Comparison of ENCODE assay signal across 22 cellular contexts in genomic region chr21:20729376-20729775, GRCh38.
DNase-seq lines count a peak whose midpoint lies in the region; ATAC-seq and TF ChIP-seq lines count a peak whose summit lies in the region.
"Had no signal": no experiment of that assay in that cellular context is flagged by ENCODE, and none has a peak within 500 bp of the region (broad histone marks: within the 10 kb centered on the region; RNA-seq: fewer than 3 reads in every experiment).

No MANE protein-coding gene starts in this region.

- H3K9me3 Mint-ChIP-seq in immature natural killer cell: peaks cover 10 to 42% (median 16%) of the 10 kb centered on the region in 6 donors
- H3K9me3 Mint-ChIP-seq: H9 had no signal

- no peaks in the 10 kb centered on the region for H3F3A ChIP-seq in PC-3 (ENCODE audit: low read length, unreplicated experiment)

- DNase-seq in AG08395 (ENCODE audit: low spot score): peak; percentile 12
- peak; percentile 43 for DNase-seq in PC-3
- DNase-seq in astrocyte of the spinal cord (ENCODE audit: low read depth, low spot score): peak; percentile 34
- DNase-seq in fibroblast of pulmonary artery (ENCODE audit: low read depth): peak; percentile 1
- DNase-seq in GM10266 (ENCODE audit: extremely low spot score): no peak
- no peak for DNase-seq in immature natural killer cell
- no peak for DNase-seq in SK-N-DZ (ENCODE audit: low spot score)
- DNase-seq: DMS53, GF-D8, H9, MV-4-11, NCI-H1694, NCI-H2081 treated with DMSO at 0.1 percent for 48 hours, NCI-H2171 treated with DMSO at 0.1 percent for 48 hours, NCI-H446, NCI-H526, OCI-M1, SHP77 treated with DMSO at 0.1 percent for 48 hours had no signal

- in situ Hi-C loops in astrocyte of the spinal cord (cut with HindIII; ENCODE audit: low sequenced_read_pairs): no loop called here

- H3K9me2 ChIP-seq in PC-3 (replicated peaks; ENCODE audit: low read length): no peaks in the 10 kb centered on the region

- H3K27me3 Mint-ChIP-seq in immature natural killer cell (ENCODE audit: low read depth in 3 of 3): no peaks in the 10 kb centered on the region
- H3K27me3 Mint-ChIP-seq: B cell, IgD-negative memory B cell had no signal

- 0 out of 2 replicates have a peak, but pooled peaks cover 4% of the 10 kb centered on the region for H3K9me3 ChIP-seq in PC-3 (ENCODE audit: low read length)

- ATAC-seq in PC-3 (peak; percentile 29; the same call in 1 of the 2 replicates), HG02884 (IDR thresholded peaks at IDR 0.05; ENCODE audit: unreplicated experiment) (no peak)

- no peak overlapping the region for H3K4me3 ChIP-seq in PC-3 (ENCODE audit: low read length)
- no peak overlapping the region for H3K4me3 ChIP-seq in astrocyte of the spinal cord (ENCODE audit: low read depth, low read length)
- H3K4me3 ChIP-seq in fibroblast of pulmonary artery (replicated peaks; ENCODE audit: low read depth, low read length): no peak overlapping the region

- CTCF ChIA-PET in PC-3 (lab: Charles Lee): no interaction called here

- TF ChIP-seq CTCF in PC-3 (conservative IDR thresholded peaks at IDR 0.05; ENCODE audit: low read depth, low read length): no peak
- TF ChIP-seq CTCF in astrocyte of the spinal cord (IDR thresholded peaks at IDR 0.05; ENCODE audit: low read depth, low read length): no peak
- TF ChIP-seq CTCF in fibroblast of pulmonary artery (IDR thresholded peaks at IDR 0.05; ENCODE audit: low read length, missing control alignments): no peak
- no peak for TF ChIP-seq CTCF in GM10266 (IDR thresholded peaks at IDR 0.05; ENCODE audit: control insufficient read depth, insufficient read depth, low read depth, missing control alignments)

- no peak overlapping the region for H3K9ac ChIP-seq in PC-3 (ENCODE audit: low read length)

- POLR2A ChIA-PET in PC-3 (lab: Charles Lee; ENCODE audit: unreplicated experiment): no interaction called here

- H2AFZ ChIP-seq in PC-3 (ENCODE audit: low read length): no peak overlapping the region

- H3K27ac ChIP-seq in PC-3 (ENCODE audit: low read length): no peak overlapping the region

- H3K27ac Mint-ChIP-seq in immature natural killer cell: no peak overlapping the region
- H3K27ac Mint-ChIP-seq: B cell, CD14-positive monocyte, H9, IgD-negative memory B cell had no signal

- no peaks in the 10 kb centered on the region for H3K79me2 ChIP-seq in PC-3 (ENCODE audit: low read length)

- H3K36me3 Mint-ChIP-seq in immature natural killer cell: no peaks in the 10 kb centered on the region
- H3K36me3 Mint-ChIP-seq: CD14-positive monocyte, IgD-negative memory B cell had no signal

- H3K27me3 ChIP-seq in PC-3 (ENCODE audit: low read length): no peaks in the 10 kb centered on the region

- no peak overlapping the region for H3K4me3 Mint-ChIP-seq in immature natural killer cell
- H3K4me3 Mint-ChIP-seq: B cell, CD14-positive monocyte, H9, IgD-negative memory B cell had no signal

- H3K4me1 Mint-ChIP-seq in immature natural killer cell: no peaks in the 10 kb centered on the region
- H3K4me1 Mint-ChIP-seq: B cell, CD14-positive monocyte, IgD-negative memory B cell had no signal

- no peaks in the 10 kb centered on the region for H3K36me3 ChIP-seq in PC-3 (ENCODE audit: low read depth, low read length)

- H4K20me1 ChIP-seq in PC-3 (ENCODE audit: low read length): no peaks in the 10 kb centered on the region

- H3K4me2 ChIP-seq in PC-3 (ENCODE audit: low read length): no peak overlapping the region

- no TSS peak for BruUV-seq in PC-3 (replicated peaks; lab: Mats Ljungman, UMichigan)

- intact Hi-C loops in PC-3 (cut with micrococcal nuclease): no loop called here

- no peaks in the 10 kb centered on the region for H3K4me1 ChIP-seq in PC-3 (ENCODE audit: insufficient read depth, low read length)

Comparison
In these comparisons a context has a peak if more than half of its experiments do, and no peak if none do; other contexts are left out.
1. DNase-seq: peak in AG08395 (single experiment), PC-3 (single experiment), astrocyte of the spinal cord (single experiment) and fibroblast of pulmonary artery (single experiment); none in GM10266 (single experiment), immature natural killer cell (0 of 3) and SK-N-DZ (single experiment).